39 cellular contexts compared by ENCODE assay signal in genomic region chr17:67072885-67073284, GRCh38. TPM values are rescaled to one million over a fixed set of nuclear protein-coding genes. Genes with fewer than 3 reads are reported as not detected.
"Had no signal": no experiment of that assay in that cellular context is flagged by ENCODE, and none has a peak within 500 bp of the region (broad histone marks: within the 10 kb centered on the region; RNA-seq: fewer than 3 reads in every experiment).

No MANE protein-coding gene starts in this region.

- H3K9me3 ChIP-seq: adrenal gland, ascending aorta, body of pancreas, breast epithelium had no signal

- FAIRE-seq: astrocyte, bronchial epithelial cell had no signal

- H3K27me3 ChIP-seq: adrenal gland, ascending aorta, body of pancreas, brain microvascular endothelial cell, breast epithelium, cardiac muscle cell had no signal

- DNase-seq: activated effector memory CD4-positive, alpha-beta T cell treated with anti-CD3 and anti-CD28 coated beads, Interleukin-2, amount 50 U/mL, for 16 hours; activated effector memory CD4-positive, alpha-beta T cell treated with Interleukin-2 at 50 U/mL for 16 hours; activated gamma-delta T cell; activated gamma-delta T cell treated with Interleukin-2 at 50 U/mL for 16 hours; activated naive CD4-positive, alpha-beta T cell; activated naive CD4-positive, alpha-beta T cell treated with anti-CD3 and anti-CD28 coated beads for 36 hours; activated naive CD4-positive, alpha-beta T cell treated with anti-CD3 and anti-CD28 coated beads, Interleukin-2, amount 10 ng/mL, durations not matched to agents 7 days and 5 days; activated naive CD4-positive, alpha-beta T cell treated with anti-CD3 and anti-CD28 coated beads, Interleukin-2, amount 50 U/mL, for 16 hours; activated naive CD4-positive, alpha-beta T cell treated with Interleukin-2 at 50 U/mL for 16 hours; activated naive CD8-positive, alpha-beta T cell treated with anti-CD3 and anti-CD28 coated beads for 36 hours; activated naive CD8-positive, alpha-beta T cell treated with anti-CD3 and anti-CD28 coated beads, Interleukin-2, amount 10 ng/mL, durations not matched to agents 7 days and 5 days; activated naive CD8-positive, alpha-beta T cell treated with anti-CD3 and anti-CD28 coated beads, Interleukin-2, amount 50 U/mL, for 24 hours; activated T-cell treated with anti-CD3 and anti-CD28 coated beads, Interleukin-2, amount 50 U/mL, for 1 hour; activated T-cell treated with anti-CD3 and anti-CD28 coated beads, Interleukin-2, amount 50 U/mL, for 24 hours; activated T-cell treated with anti-CD3 and anti-CD28 coated beads, Interleukin-2, amount 50 U/mL, for 4 hours; activated T-cell treated with anti-CD3 and anti-CD28 coated beads, Interleukin-2, amount 50 U/mL, for 48 hours; activated T-cell treated with anti-CD3 and anti-CD28 coated beads, Interleukin-2, amount 50 U/mL, for 72 hours; adrenal gland; amniotic stem cell; amygdala; anterior cingulate cortex; aorta; body of pancreas; brain microvascular endothelial cell; caudate nucleus; central memory CD4-positive, alpha-beta T cell; cerebellar nuclear complex had no signal

- H3K27ac ChIP-seq: adrenal gland, ascending aorta, brain microvascular endothelial cell, breast epithelium, cardiac muscle cell had no signal

- H3K36me3 ChIP-seq: brain microvascular endothelial cell, breast epithelium had no signal

- H3K4me1 ChIP-seq: adrenal gland, ascending aorta, breast epithelium had no signal

- H3K4me3 ChIP-seq: adrenal gland, ascending aorta, body of pancreas, breast epithelium, cardiac muscle cell had no signal

- ATAC-seq: activated naive CD4-positive, alpha-beta T cell treated with anti-CD3 and anti-CD28 coated beads, Interleukin-2, amount 50 U/mL, for 72 hours; activated naive CD8-positive, alpha-beta T cell treated with anti-CD3 and anti-CD28 coated beads, Interleukin-2, amount 50 U/mL, for 24 hours; activated T-cell treated with anti-CD3 and anti-CD28 coated beads, Interleukin-2, amount 50 U/mL, for 4 hours; activated T-cell treated with anti-CD3 and anti-CD28 coated beads, Interleukin-2, amount 50 U/mL, for 72 hours; activated T-helper 17 cell treated with anti-CD3 and anti-CD28 coated beads, Interleukin-2, amount 50 U/mL, for 72 hours; body of pancreas had no signal

RNA-seq across cellular contexts. Expression of gene CACNG1, which starts 28.5 kb away (rescaled TPM):
- total RNA-seq: activated naive CD4-positive, alpha-beta T cell treated with anti-CD3 and anti-CD28 coated beads for 36 hours; activated naive CD4-positive, alpha-beta T cell treated with anti-CD3 and anti-CD28 coated beads, Interleukin-2, amount 50 U/mL, for 72 hours; activated naive CD8-positive, alpha-beta T cell treated with anti-CD3 and anti-CD28 coated beads for 36 hours; activated naive CD8-positive, alpha-beta T cell treated with anti-CD3 and anti-CD28 coated beads, Interleukin-2, amount 10 ng/mL, durations not matched to agents 7 days and 5 days; activated T-cell treated with anti-CD3 and anti-CD28 coated beads, Interleukin-2, amount 50 U/mL, for 4 hours; activated T-cell treated with anti-CD3 and anti-CD28 coated beads, Interleukin-2, amount 50 U/mL, for 72 hours; activated T-helper 1 cell treated with anti-CD3 and anti-CD28 coated beads, Interleukin-12 subunit alpha, Interleukin-12 subunit beta, Interleukin-2, Interleukin-4 antibody, amounts not matched to agents 30 ng/mL and 10 ng/mL and 1 ng/mL, durations not matched to agents 14 hours and 24 hours and 36 hours; activated T-helper 17 cell treated with anti-CD3 and anti-CD28 coated beads, Interleukin-2, amount 50 U/mL, for 72 hours; activated T-helper 2 cell treated with anti-CD3 and anti-CD28 coated beads, Interferon-gamma antibody, Interleukin-2, Interleukin-4, amounts not matched to agents 10 μg/mL and 5 μg/mL and 100 μg/mL, durations not matched to agents 14 hours and 24 hours and 36 hours; aorta; ascending aorta; astrocyte; body of pancreas; breast epithelium; bronchial epithelial cell; cardiac muscle cell; cardiac septum; cerebellum had no signal
- polyA plus RNA-seq: adipose tissue, cardiac muscle cell had no signal
